Comparison of ENCODE assay signal across 1 cellular context in genomic region chr16:69350536-69351133, GRCh38.
A peak's percentile ranks its signal among the peaks of the same experiment; 100 is the strongest.
TF ChIP-seq lines count a peak whose summit lies in the region.

No MANE protein-coding gene starts in this region.

TF ChIP-seq in HepG2, 621 proteins besides CTCF, POLR2A, EP300 and RAD21 (continued from another document and continues in another):
- TF ChIP-seq ZBTB44 (CRISPR knock-in tag; IDR thresholded peaks at IDR 0.05) (no peak), ZNF772 (CRISPR knock-in tag; IDR thresholded peaks at IDR 0.05) (no peak), ZNF317 (CRISPR knock-in tag; IDR thresholded peaks at IDR 0.05) (no peak), ZNF580 (CRISPR knock-in tag; IDR thresholded peaks at IDR 0.05; ENCODE audit: borderline replicate concordance, low read depth) (no peak), SAFB2 (CRISPR knock-in tag; IDR thresholded peaks at IDR 0.05; ENCODE audit: borderline replicate concordance, low read depth) (no peak), CHCHD3 (CRISPR knock-in tag; IDR thresholded peaks at IDR 0.05) (no peak), PRDM4 (CRISPR knock-in tag; IDR thresholded peaks at IDR 0.05; ENCODE audit: borderline replicate concordance) (no peak), HOXA7 (CRISPR knock-in tag; IDR thresholded peaks at IDR 0.05) (no peak), ZBTB20 (CRISPR knock-in tag; IDR thresholded peaks at IDR 0.05; ENCODE audit: borderline replicate concordance, low read depth) (no peak), ATAD3A (CRISPR knock-in tag; IDR thresholded peaks at IDR 0.05) (no peak), ZBTB34 (CRISPR knock-in tag; IDR thresholded peaks at IDR 0.05) (no peak), SP5 (CRISPR knock-in tag; IDR thresholded peaks at IDR 0.05; ENCODE audit: borderline replicate concordance, low read depth) (no peak), TBP (CRISPR knock-in tag; IDR thresholded peaks at IDR 0.05) (no peak), KDM6A (CRISPR knock-in tag; IDR thresholded peaks at IDR 0.05; ENCODE audit: low read depth) (no peak), ZNF567 (CRISPR knock-in tag; IDR thresholded peaks at IDR 0.05; ENCODE audit: borderline replicate concordance) (no peak), ZNF207 (IDR thresholded peaks at IDR 0.05; ENCODE audit: borderline replicate concordance) (no peak), ZSCAN29 (CRISPR knock-in tag; conservative IDR thresholded peaks at IDR 0.05) (no peak), ZFP37 (CRISPR knock-in tag; IDR thresholded peaks at IDR 0.05; ENCODE audit: borderline replicate concordance) (no peak), NR2F6 (IDR thresholded peaks at IDR 0.05) (peak; percentile 84), NR2F6 (CRISPR knock-in tag; IDR thresholded peaks at IDR 0.05) (0 out of 2 replicates have a peak, but pooled peaks have one; percentile 9), ZNF609 (CRISPR knock-in tag; IDR thresholded peaks at IDR 0.05; ENCODE audit: borderline replicate concordance) (peak; percentile 62; the same call in 1 of the 2 replicates), MTF2 (CRISPR knock-in tag; IDR thresholded peaks at IDR 0.05; ENCODE audit: borderline replicate concordance) (no peak), HOXA3 (CRISPR knock-in tag; IDR thresholded peaks at IDR 0.05) (no peak), RNF2 (conservative IDR thresholded peaks at IDR 0.05; ENCODE audit: low read depth) (no peak), MYC (CRISPR knock-in tag; IDR thresholded peaks at IDR 0.05; ENCODE audit: borderline replicate concordance) (no peak), ZNF10 (CRISPR knock-in tag; IDR thresholded peaks at IDR 0.05; ENCODE audit: borderline replicate concordance, low read depth) (no peak), ZNF605 (CRISPR knock-in tag; IDR thresholded peaks at IDR 0.05) (no peak), RFX1 (IDR thresholded peaks at IDR 0.05) (no peak), ZNF430 (CRISPR knock-in tag; IDR thresholded peaks at IDR 0.05) (no peak), ZNF414 (CRISPR knock-in tag; IDR thresholded peaks at IDR 0.05) (no peak), ZNF160 (CRISPR knock-in tag; IDR thresholded peaks at IDR 0.05) (no peak), SALL1 (CRISPR knock-in tag; IDR thresholded peaks at IDR 0.05) (0 out of 2 replicates have a peak, but pooled peaks have one; percentile 31), RARA (CRISPR knock-in tag; IDR thresholded peaks at IDR 0.05) (peak; percentile 67), ATRX (CRISPR knock-in tag; IDR thresholded peaks at IDR 0.05; ENCODE audit: borderline replicate concordance) (no peak), ZNF572 (CRISPR knock-in tag; IDR thresholded peaks at IDR 0.05) (no peak), KDM2A (CRISPR knock-in tag; IDR thresholded peaks at IDR 0.05; ENCODE audit: borderline replicate concordance, low read depth) (no peak), ZNF644 (CRISPR knock-in tag; IDR thresholded peaks at IDR 0.05; ENCODE audit: low read depth) (no peak)
- TF ChIP-seq, protein P1, sequence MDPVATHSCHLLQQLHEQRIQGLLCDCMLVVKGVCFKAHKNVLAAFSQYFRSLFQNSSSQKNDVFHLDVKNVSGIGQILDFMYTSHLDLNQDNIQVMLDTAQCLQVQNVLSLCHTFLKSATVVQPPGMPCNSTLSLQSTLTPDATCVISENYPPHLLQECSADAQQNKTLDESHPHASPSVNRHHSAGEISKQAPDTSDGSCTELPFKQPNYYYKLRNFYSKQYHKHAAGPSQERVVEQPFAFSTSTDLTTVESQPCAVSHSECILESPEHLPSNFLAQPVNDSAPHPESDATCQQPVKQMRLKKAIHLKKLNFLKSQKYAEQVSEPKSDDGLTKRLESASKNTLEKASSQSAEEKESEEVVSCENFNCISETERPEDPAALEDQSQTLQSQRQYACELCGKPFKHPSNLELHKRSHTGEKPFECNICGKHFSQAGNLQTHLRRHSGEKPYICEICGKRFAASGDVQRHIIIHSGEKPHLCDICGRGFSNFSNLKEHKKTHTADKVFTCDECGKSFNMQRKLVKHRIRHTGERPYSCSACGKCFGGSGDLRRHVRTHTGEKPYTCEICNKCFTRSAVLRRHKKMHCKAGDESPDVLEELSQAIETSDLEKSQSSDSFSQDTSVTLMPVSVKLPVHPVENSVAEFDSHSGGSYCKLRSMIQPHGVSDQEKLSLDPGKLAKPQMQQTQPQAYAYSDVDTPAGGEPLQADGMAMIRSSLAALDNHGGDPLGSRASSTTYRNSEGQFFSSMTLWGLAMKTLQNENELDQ (CRISPR knock-in tag; IDR thresholded peaks at IDR 0.05; ENCODE audit: borderline replicate concordance): no peak
- TF ChIP-seq, protein P2, sequence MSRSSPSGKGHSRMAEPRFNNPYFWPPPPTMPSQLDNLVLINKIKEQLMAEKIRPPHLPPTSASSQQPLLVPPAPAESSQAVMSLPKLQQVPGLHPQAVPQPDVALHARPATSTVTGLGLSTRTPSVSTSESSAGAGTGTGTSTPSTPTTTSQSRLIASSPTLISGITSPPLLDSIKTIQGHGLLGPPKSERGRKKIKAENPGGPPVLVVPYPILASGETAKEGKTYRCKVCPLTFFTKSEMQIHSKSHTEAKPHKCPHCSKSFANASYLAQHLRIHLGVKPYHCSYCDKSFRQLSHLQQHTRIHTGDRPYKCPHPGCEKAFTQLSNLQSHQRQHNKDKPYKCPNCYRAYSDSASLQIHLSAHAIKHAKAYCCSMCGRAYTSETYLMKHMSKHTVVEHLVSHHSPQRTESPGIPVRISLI (CRISPR knock-in tag; IDR thresholded peaks at IDR 0.05; ENCODE audit: borderline replicate concordance): peak; percentile 57; the same call in 1 of the 2 replicates
- TF ChIP-seq, protein P3, sequence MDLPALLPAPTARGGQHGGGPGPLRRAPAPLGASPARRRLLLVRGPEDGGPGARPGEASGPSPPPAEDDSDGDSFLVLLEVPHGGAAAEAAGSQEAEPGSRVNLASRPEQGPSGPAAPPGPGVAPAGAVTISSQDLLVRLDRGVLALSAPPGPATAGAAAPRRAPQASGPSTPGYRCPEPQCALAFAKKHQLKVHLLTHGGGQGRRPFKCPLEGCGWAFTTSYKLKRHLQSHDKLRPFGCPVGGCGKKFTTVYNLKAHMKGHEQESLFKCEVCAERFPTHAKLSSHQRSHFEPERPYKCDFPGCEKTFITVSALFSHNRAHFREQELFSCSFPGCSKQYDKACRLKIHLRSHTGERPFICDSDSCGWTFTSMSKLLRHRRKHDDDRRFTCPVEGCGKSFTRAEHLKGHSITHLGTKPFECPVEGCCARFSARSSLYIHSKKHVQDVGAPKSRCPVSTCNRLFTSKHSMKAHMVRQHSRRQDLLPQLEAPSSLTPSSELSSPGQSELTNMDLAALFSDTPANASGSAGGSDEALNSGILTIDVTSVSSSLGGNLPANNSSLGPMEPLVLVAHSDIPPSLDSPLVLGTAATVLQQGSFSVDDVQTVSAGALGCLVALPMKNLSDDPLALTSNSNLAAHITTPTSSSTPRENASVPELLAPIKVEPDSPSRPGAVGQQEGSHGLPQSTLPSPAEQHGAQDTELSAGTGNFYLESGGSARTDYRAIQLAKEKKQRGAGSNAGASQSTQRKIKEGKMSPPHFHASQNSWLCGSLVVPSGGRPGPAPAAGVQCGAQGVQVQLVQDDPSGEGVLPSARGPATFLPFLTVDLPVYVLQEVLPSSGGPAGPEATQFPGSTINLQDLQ (CRISPR knock-in tag; IDR thresholded peaks at IDR 0.05): no peak
- TF ChIP-seq, protein P4, sequence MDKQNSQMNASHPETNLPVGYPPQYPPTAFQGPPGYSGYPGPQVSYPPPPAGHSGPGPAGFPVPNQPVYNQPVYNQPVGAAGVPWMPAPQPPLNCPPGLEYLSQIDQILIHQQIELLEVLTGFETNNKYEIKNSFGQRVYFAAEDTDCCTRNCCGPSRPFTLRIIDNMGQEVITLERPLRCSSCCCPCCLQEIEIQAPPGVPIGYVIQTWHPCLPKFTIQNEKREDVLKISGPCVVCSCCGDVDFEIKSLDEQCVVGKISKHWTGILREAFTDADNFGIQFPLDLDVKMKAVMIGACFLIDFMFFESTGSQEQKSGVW (CRISPR knock-in tag; IDR thresholded peaks at IDR 0.05; ENCODE audit: borderline replicate concordance): no peak
- TF ChIP-seq, protein P5, sequence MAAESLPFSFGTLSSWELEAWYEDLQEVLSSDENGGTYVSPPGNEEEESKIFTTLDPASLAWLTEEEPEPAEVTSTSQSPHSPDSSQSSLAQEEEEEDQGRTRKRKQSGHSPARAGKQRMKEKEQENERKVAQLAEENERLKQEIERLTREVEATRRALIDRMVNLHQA (CRISPR knock-in tag; IDR thresholded peaks at IDR 0.05): no peak
